ENCODE assay signal across 27 cellular contexts in the genomic region with DNA sequence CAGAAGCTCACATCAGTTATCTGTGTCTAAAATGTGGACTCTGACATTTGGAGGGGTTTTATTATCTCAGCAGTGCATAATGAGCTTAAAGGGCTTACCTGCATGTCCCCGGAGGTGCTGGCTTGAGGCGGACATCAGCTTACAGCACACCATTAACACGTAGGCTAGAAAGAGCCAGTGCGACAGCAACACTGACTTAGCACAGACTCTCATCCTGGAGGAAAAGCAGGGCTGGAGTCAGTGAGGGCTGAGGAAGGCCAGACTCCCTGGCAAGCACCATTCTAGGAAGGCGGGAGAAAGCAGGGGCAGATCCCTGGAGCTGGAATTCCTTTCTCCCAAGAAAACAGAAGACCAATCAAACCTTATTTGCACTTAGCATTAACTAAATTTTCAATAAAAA. TPM values are rescaled to one million over a fixed set of nuclear protein-coding genes. Genes with fewer than 3 reads are reported as not detected.
"Had no signal": no experiment of that assay in that cellular context is flagged by ENCODE, and none has a peak within 500 bp of the region (broad histone marks: within the 10 kb centered on the region; RNA-seq: fewer than 3 reads in every experiment).

No MANE protein-coding gene starts in this region.

- H3K27ac ChIP-seq: ascending aorta, body of pancreas, PC-9, VCaP had no signal

- H3K36me3 ChIP-seq: ascending aorta, MG63 had no signal

- H3K4me2 ChIP-seq: PC-9 had no signal

- H3K9me3 ChIP-seq: ascending aorta, body of pancreas, MG63 had no signal

- H3K4me3 ChIP-seq: ascending aorta, body of pancreas, MG63, PC-9 had no signal

- H2AFZ ChIP-seq: PC-9 had no signal

- ATAC-seq: activated CD4-positive, CD25-positive, alpha-beta regulatory T cell treated with anti-CD3 and anti-CD28 coated beads, Interleukin-2, amount 50 U/mL, for 24 hours; activated CD8-positive, alpha-beta T cell treated with anti-CD3 and anti-CD28 coated beads, Interleukin-2, amount 10 ng/mL, durations not matched to agents 7 days and 5 days; body of pancreas; T-helper 17 cell had no signal

- H3K27me3 ChIP-seq: ascending aorta, body of pancreas, MG63 had no signal

- H3K4me1 ChIP-seq: ascending aorta, body of pancreas had no signal

- DNase-seq: activated CD4-positive, alpha-beta T cell treated with anti-CD3 and anti-CD28 coated beads for 48 hours; activated CD4-positive, alpha-beta T cell treated with anti-CD3 and anti-CD28 coated beads, Interleukin-2, amount 50 U/mL, for 4 hours; activated CD8-positive, alpha-beta memory T cell treated with anti-CD3 and anti-CD28 coated beads, Interleukin-2, amount 50 U/mL, for 48 hours; activated CD8-positive, alpha-beta T cell treated with anti-CD3 and anti-CD28 coated beads, Interleukin-2, amount 10 ng/mL, durations not matched to agents 7 days and 5 days; activated effector memory CD4-positive, alpha-beta T cell treated with Interleukin-2 at 50 U/mL for 16 hours; activated naive CD4-positive, alpha-beta T cell; activated T-cell treated with anti-CD3 and anti-CD28 coated beads, Interleukin-2, amount 50 U/mL, for 24 hours; body of pancreas; MG63; MV-4-11; NCI-H1092 treated with DMSO at 0.1 percent for 48 hours; NCI-H1417 treated with DMSO at 0.1 percent for 48 hours; NCI-H1694; NCI-H2029; NCI-H2107; NCI-H2171 treated with DMSO at 0.1 percent for 48 hours; NCI-H226; NCI-H526; PC-9; SIG-M5; T-helper 17 cell; T1000 had no signal

RNA-seq across cellular contexts. Expression of gene TAFA4, which starts 51.7 kb away (rescaled TPM):
- total RNA-seq: activated CD8-positive, alpha-beta T cell treated with anti-CD3 and anti-CD28 coated beads, Interleukin-2, amount 10 ng/mL, durations not matched to agents 7 days and 5 days; activated T-helper 1 cell treated with anti-CD3 and anti-CD28 coated beads, Interleukin-12 subunit alpha, Interleukin-12 subunit beta, Interleukin-2, Interleukin-4 antibody, amounts not matched to agents 30 ng/mL and 10 ng/mL and 1 ng/mL, durations not matched to agents 14 hours and 24 hours and 36 hours; ascending aorta; bronchial epithelial cell; PC-9; T-helper 17 cell had no signal
